ENCODE assay signal across 26 cellular contexts in the genomic region with DNA sequence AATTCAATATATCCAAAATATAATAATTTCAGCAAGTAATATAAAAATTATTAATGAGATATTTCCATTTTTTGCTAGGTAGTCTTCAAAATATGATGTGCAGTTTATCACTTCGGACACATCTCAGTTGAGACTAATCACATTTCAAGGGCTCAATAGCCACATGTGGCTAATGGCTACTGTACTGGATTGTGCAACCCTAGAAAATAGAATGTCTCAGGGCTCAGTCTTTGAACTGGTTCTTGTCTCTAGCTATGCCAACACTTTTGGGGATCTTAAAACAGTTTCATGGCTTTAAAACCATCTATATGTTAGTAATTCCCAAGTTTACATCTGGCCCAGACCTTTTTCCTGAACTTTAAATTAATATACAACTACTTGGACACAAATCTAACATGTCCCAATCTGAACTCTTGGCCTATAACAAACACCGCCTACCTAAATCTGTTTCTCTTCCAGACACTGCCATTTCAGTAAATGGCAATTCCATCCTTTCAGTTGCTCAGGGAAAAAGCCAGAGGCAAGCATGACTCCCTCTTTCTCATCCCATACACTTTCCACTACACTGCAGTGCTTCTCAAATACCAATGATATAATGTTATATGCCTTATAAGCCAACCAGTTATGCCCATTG.
"Had no signal": no experiment of that assay in that cellular context is flagged by ENCODE, and none has a peak within 500 bp of the region (broad histone marks: within the 10 kb centered on the region; RNA-seq: fewer than 3 reads in every experiment).

No MANE protein-coding gene starts in this region.

- H3K4me3 ChIP-seq: ascending aorta, esophagus muscularis mucosa, pancreas, psoas muscle, testis, transverse colon had no signal

- H3K27me3 ChIP-seq: ascending aorta, brain microvascular endothelial cell, esophagus muscularis mucosa, neutrophil, pancreas, testis, transverse colon had no signal

- H3K36me3 ChIP-seq: brain microvascular endothelial cell had no signal

- H3K9me3 ChIP-seq: ascending aorta, esophagus muscularis mucosa, neutrophil, pancreas, psoas muscle, testis, transverse colon had no signal

- H3K27ac ChIP-seq: ascending aorta, brain microvascular endothelial cell, esophagus muscularis mucosa, neutrophil, pancreas, psoas muscle, testis, transverse colon had no signal

- DNase-seq: activated CD4-positive, alpha-beta memory T cell treated with anti-CD3 and anti-CD28 coated beads, Interleukin-2, amount 10 ng/mL, durations not matched to agents 7 days and 5 days; activated CD4-positive, alpha-beta T cell treated with anti-CD3 and anti-CD28 coated beads for 1 hour; activated CD4-positive, alpha-beta T cell treated with anti-CD3 and anti-CD28 coated beads, Interleukin-2, amount 10 ng/mL, durations not matched to agents 7 days and 5 days; activated CD8-positive, alpha-beta memory T cell treated with anti-CD3 and anti-CD28 coated beads, Interleukin-2, amount 50 U/mL, for 48 hours; activated gamma-delta T cell; activated naive CD4-positive, alpha-beta T cell treated with anti-CD3 and anti-CD28 coated beads, Interleukin-2, amount 10 ng/mL, durations not matched to agents 7 days and 5 days; activated naive CD8-positive, alpha-beta T cell treated with anti-CD3 and anti-CD28 coated beads, Interleukin-2, amount 10 ng/mL, durations not matched to agents 7 days and 5 days; activated T-cell treated with anti-CD3 and anti-CD28 coated beads, Interleukin-2, amount 50 U/mL, for 24 hours; brain microvascular endothelial cell; caudate nucleus; endodermal cell; islet precursor cell; left ventricle myocardium superior; mammary epithelial cell; naive B cell; nephron progenitor cell; pancreas; psoas muscle; stimulated activated CD4-positive, alpha-beta T cell treated with anti-CD3 and anti-CD28 coated beads, Interleukin-2, amount 100 ng/mL, for 48 hours; stimulated activated naive CD4-positive, alpha-beta T cell treated with Interleukin-2 at 50 U/mL for 16 hours; T-helper 2 cell; testis; transverse colon had no signal

- H3K4me1 ChIP-seq: ascending aorta, testis had no signal

- ATAC-seq: left ventricle myocardium superior, pancreas, psoas muscle had no signal
